In genomic region chr6:141269684-141270083, GRCh38 we compare ENCODE assay signal across 25 cellular contexts.
"Had no signal": no experiment of that assay in that cellular context is flagged by ENCODE, and none has a peak within 500 bp of the region (broad histone marks: within the 10 kb centered on the region; RNA-seq: fewer than 3 reads in every experiment).

No MANE protein-coding gene starts in this region.

- H3K27ac Mint-ChIP-seq: immature natural killer cell; mesothelial cell of epicardium; naive B cell; natural killer cell; stimulated activated memory B cell treated with anti-CD40 and anti-IgM and Interleukin-4, amounts not matched to agents 10 μg/mL and 1 μg/mL and 100 μg/mL, for 72 hours; stimulated activated naive CD8-positive, alpha-beta T cell treated with anti-CD3 and anti-CD28 coated beads, Interleukin-15, amount 100 ng/mL, for 72 hours; type B pancreatic cell had no signal

- H3K27me3 Mint-ChIP-seq: naive B cell; stimulated activated memory B cell treated with anti-CD40 and anti-IgM and Interleukin-4, amounts not matched to agents 10 μg/mL and 1 μg/mL and 100 μg/mL, for 72 hours; stimulated activated naive CD8-positive, alpha-beta T cell treated with anti-CD3 and anti-CD28 coated beads, Interleukin-15, amount 100 ng/mL, for 72 hours; type B pancreatic cell had no signal

- DNase-seq: hypothalamus; immature natural killer cell; islet precursor cell; left ventricle myocardium inferior; mesendoderm; naive B cell; natural killer cell; ovary; posterior cingulate gyrus; retina; right cardiac atrium; sigmoid colon; small intestine; spleen; stimulated activated CD4-positive, alpha-beta T cell treated with anti-CD3 and anti-CD28 coated beads, Interleukin-4, amount 100 ng/mL, for 24 hours; stimulated activated naive CD4-positive, alpha-beta T cell treated with Interleukin-2 at 50 U/mL for 16 hours; stimulated activated naive CD8-positive, alpha-beta T cell treated with anti-CD3 and anti-CD28 coated beads, Interleukin-15, amount 100 ng/mL, for 72 hours; substantia nigra; uterus had no signal

- H3K9me3 ChIP-seq: ovary, prostate gland, sigmoid colon, spleen, uterus had no signal

- H3K27ac ChIP-seq: left ventricle myocardium inferior, ovary, prostate gland, sigmoid colon, spleen, tibial nerve, uterus had no signal

- H3K27me3 ChIP-seq: ovary, sigmoid colon, spleen, tibial nerve, uterus had no signal

- H3K36me3 ChIP-seq: left ventricle myocardium inferior, ovary, prostate gland, sigmoid colon, spleen, tibial nerve, uterus had no signal

- H3K4me1 ChIP-seq: left ventricle myocardium inferior, prostate gland, sigmoid colon, spleen, uterus had no signal

- H3K9me3 Mint-ChIP-seq: immature natural killer cell; mesothelial cell of epicardium; naive B cell; natural killer cell; stimulated activated memory B cell treated with anti-CD40 and anti-IgM and Interleukin-4, amounts not matched to agents 10 μg/mL and 1 μg/mL and 100 μg/mL, for 72 hours; stimulated activated naive CD8-positive, alpha-beta T cell treated with anti-CD3 and anti-CD28 coated beads, Interleukin-15, amount 100 ng/mL, for 72 hours; type B pancreatic cell had no signal

- H3K4me1 Mint-ChIP-seq: immature natural killer cell; mesothelial cell of epicardium; naive B cell; natural killer cell; stimulated activated memory B cell treated with anti-CD40 and anti-IgM and Interleukin-4, amounts not matched to agents 10 μg/mL and 1 μg/mL and 100 μg/mL, for 72 hours; stimulated activated naive CD8-positive, alpha-beta T cell treated with anti-CD3 and anti-CD28 coated beads, Interleukin-15, amount 100 ng/mL, for 72 hours had no signal

- H3K4me3 ChIP-seq: left ventricle myocardium inferior, lung, ovary, prostate gland, sigmoid colon, spleen, tibial nerve, uterus had no signal

- H3K36me3 Mint-ChIP-seq: immature natural killer cell; mesothelial cell of epicardium; naive B cell; natural killer cell; stimulated activated memory B cell treated with anti-CD40 and anti-IgM and Interleukin-4, amounts not matched to agents 10 μg/mL and 1 μg/mL and 100 μg/mL, for 72 hours; type B pancreatic cell had no signal

- ATAC-seq: natural killer cell; right cardiac atrium; stimulated activated memory B cell treated with anti-CD40 and anti-IgM and Interleukin-4, amounts not matched to agents 10 μg/mL and 1 μg/mL and 100 μg/mL, for 72 hours; stimulated activated naive CD8-positive, alpha-beta T cell treated with anti-CD3 and anti-CD28 coated beads, Interleukin-15, amount 100 ng/mL, for 72 hours had no signal

- H3K4me3 Mint-ChIP-seq: immature natural killer cell; mesothelial cell of epicardium; naive B cell; natural killer cell; stimulated activated memory B cell treated with anti-CD40 and anti-IgM and Interleukin-4, amounts not matched to agents 10 μg/mL and 1 μg/mL and 100 μg/mL, for 72 hours; stimulated activated naive CD8-positive, alpha-beta T cell treated with anti-CD3 and anti-CD28 coated beads, Interleukin-15, amount 100 ng/mL, for 72 hours; type B pancreatic cell had no signal
